Comparison of ENCODE assay signal across 8 cellular contexts in genomic region chr5:141513627-141514329, GRCh38. TPM values are rescaled to one million over a fixed set of nuclear protein-coding genes. Genes with fewer than 3 reads are reported as not detected.
A peak's percentile ranks its signal among the peaks of the same experiment; 100 is the strongest.
DNase-seq lines count a peak whose midpoint lies in the region; ATAC-seq, FAIRE-seq and TF ChIP-seq lines count a peak whose summit lies in the region.

No MANE protein-coding gene starts in this region.

- H4K20me1 ChIP-seq in MM.1S (ENCODE audit: insufficient read depth, low read length) (no peaks in the 10 kb centered on the region), keratinocyte (ENCODE audit: control insufficient read depth, extremely low read depth, insufficient read depth, low read length) (no peaks in the 10 kb centered on the region), smooth muscle cell (ENCODE audit: low read depth) (no peaks in the 10 kb centered on the region)

- ATAC-seq in GM19328 (IDR thresholded peaks at IDR 0.05; ENCODE audit: unreplicated experiment): peak; percentile 38
- ATAC-seq in activated CD4-positive, CD25-positive, alpha-beta regulatory T cell treated with anti-CD3 and anti-CD28 coated beads, Interleukin-2, amount 50 U/mL, for 24 hours: peak; percentile 75 to 76

- H2AFZ ChIP-seq in ACC112 (ENCODE audit: low read length, unreplicated experiment) (peak overlapping the region; percentile 14), MM.1S (ENCODE audit: low read length) (no peak overlapping the region), keratinocyte (ENCODE audit: control insufficient read depth, low read length) (no peak overlapping the region), smooth muscle cell (ENCODE audit: low read depth) (no peak overlapping the region)

- TF ChIP-seq CTCF in MM.1S (IDR thresholded peaks at IDR 0.05; ENCODE audit: low read length) (no peak), keratinocyte (optimal IDR thresholded peaks at IDR 0.05 in 1 of 3, IDR thresholded peaks at IDR 0.05 in 1 of 3, conservative IDR thresholded peaks at IDR 0.05 in 1 of 3; ENCODE audit: extremely low read depth in 1 of 3, insufficient read depth in 2 of 3, low read length in 3 of 3) (no peak), smooth muscle cell (IDR thresholded peaks at IDR 0.05; ENCODE audit: borderline replicate concordance, insufficient read depth, poor library complexity, severe bottlenecking) (no peak)

- H3K27me3 ChIP-seq in ACC112 (ENCODE audit: insufficient read depth, low read length) (no peaks in the 10 kb centered on the region), MM.1S (replicated peaks; ENCODE audit: insufficient read depth, low read length) (no peaks in the 10 kb centered on the region), keratinocyte (ENCODE audit: control insufficient read depth, extremely low read depth, insufficient read depth, low read length) (no peaks in the 10 kb centered on the region), smooth muscle cell (ENCODE audit: low read depth) (no peaks in the 10 kb centered on the region)

- H3F3A ChIP-seq in MM.1S (ENCODE audit: insufficient read depth, low read length): peaks cover 30% of the 10 kb centered on the region
- H3F3A ChIP-seq in smooth muscle cell (ENCODE audit: low read depth): peaks cover 58% of the 10 kb centered on the region

- H3K9ac ChIP-seq in MM.1S (ENCODE audit: low read length): peak overlapping the region; percentile 59; the same call in 1 of the 2 replicates
- H3K9ac ChIP-seq in keratinocyte (ENCODE audit: control insufficient read depth, extremely low read depth, insufficient read depth, low read length): peak overlapping the region; percentile 56
- H3K9ac ChIP-seq in smooth muscle cell (ENCODE audit: low read depth): peak overlapping the region; percentile 97

- no peaks in the 10 kb centered on the region for H3K9me3 ChIP-seq in MM.1S (replicated peaks; ENCODE audit: insufficient read depth, low read length)
- H3K9me3 ChIP-seq in keratinocyte (ENCODE audit: control insufficient read depth, low read depth, low read length): no peaks in the 10 kb centered on the region
- no peaks in the 10 kb centered on the region for H3K9me3 ChIP-seq in smooth muscle cell (replicated peaks; ENCODE audit: low read depth)

- H3K4me2 ChIP-seq in MM.1S (ENCODE audit: low read depth, low read length) (peak overlapping the region; percentile 79), keratinocyte (ENCODE audit: control insufficient read depth, extremely low read depth, insufficient read depth, low read depth, low read length) (peak overlapping the region; percentile 63), smooth muscle cell (peak overlapping the region; percentile 86)

- WGBS in smooth muscle cell (ENCODE audit: low lambda C conversion rate): 2% methylated on average over 29 of the region's 29 CpGs

- H3K79me2 ChIP-seq in ACC112 (ENCODE audit: control insufficient read depth, insufficient read depth, low read length, unreplicated experiment) (no peaks in the 10 kb centered on the region), MM.1S (ENCODE audit: low read length) (0 out of 2 replicates have a peak, but pooled peaks cover 6% of the 10 kb centered on the region), keratinocyte (ENCODE audit: control insufficient read depth, insufficient read depth, low read length) (no peaks in the 10 kb centered on the region), smooth muscle cell (ENCODE audit: low read depth) (no peaks in the 10 kb centered on the region)

- FAIRE-seq in keratinocyte (lab: Jason Lieb, UNC): no peak

- H3K4me1 ChIP-seq in ACC112 (ENCODE audit: control insufficient read depth, insufficient read depth, low read length, unreplicated experiment) (peaks cover 41% of the 10 kb centered on the region), MM.1S (ENCODE audit: low read length) (peaks cover 49% of the 10 kb centered on the region), keratinocyte (ENCODE audit: control insufficient read depth, extremely low read depth, insufficient read depth, low read length) (peaks cover 38% of the 10 kb centered on the region), smooth muscle cell (ENCODE audit: low read depth) (peaks cover 43% of the 10 kb centered on the region)

- no peaks in the 10 kb centered on the region for H3K36me3 ChIP-seq in ACC112 (ENCODE audit: insufficient read depth, low read length)
- no peaks in the 10 kb centered on the region; the same call in none of the 2 replicates for H3K36me3 ChIP-seq in MM.1S (replicated peaks; ENCODE audit: insufficient read depth, low read length)
- peaks cover 14 to 30% of the 10 kb centered on the region in 2 experiments for H3K36me3 ChIP-seq in keratinocyte (ENCODE audit: control insufficient read depth in 2 of 2, extremely low read depth in 1 of 2, insufficient read depth in 2 of 2, low read length in 2 of 2)
- no peaks in the 10 kb centered on the region for H3K36me3 ChIP-seq in smooth muscle cell (ENCODE audit: low read depth)

- peak overlapping the region; percentile 88 for H3K27ac ChIP-seq in ACC112 (ENCODE audit: low read depth, low read length)
- peak overlapping the region; percentile 83; the same call in 1 of the 2 replicates for H3K27ac ChIP-seq in MM.1S (ENCODE audit: low read length)
- peak overlapping the region; percentile 89 for H3K27ac ChIP-seq in keratinocyte (ENCODE audit: control insufficient read depth, insufficient read depth, low read length)
- peak overlapping the region; percentile 100 for H3K27ac ChIP-seq in smooth muscle cell (ENCODE audit: low read depth)

- H3K4me3 ChIP-seq in ACC112 (ENCODE audit: low read depth, low read length) (peak overlapping the region; percentile 75), MM.1S (ENCODE audit: low read length) (peak overlapping the region; percentile 42), keratinocyte (ENCODE audit: control insufficient read depth in 2 of 3, extremely low read depth in 1 of 3, insufficient read depth in 2 of 3, low read depth in 1 of 3, low read length in 3 of 3) (peak overlapping the region in 2 of 3 experiments; percentile 40 to 61), smooth muscle cell (peak overlapping the region; percentile 55)

- DNase-seq in MM.1S: peak; percentile 78
- peak; percentile 61 to 75 for DNase-seq in cerebellar nuclear complex (lab: John Stamatoyannopoulos, UW)
- DNase-seq in keratinocyte (ENCODE audit: low read depth, low spot score): no peak
- peak; percentile 91 for DNase-seq in smooth muscle cell (lab: John Stamatoyannopoulos, UW; ENCODE audit: unreplicated experiment)
- DNase-seq in NCI-H510A (lab: John Stamatoyannopoulos, UW): no peak

- H3K9me1 ChIP-seq in keratinocyte (ENCODE audit: control insufficient read depth, extremely low read depth, insufficient read depth, low read length): no peaks in the 10 kb centered on the region

- H3K9me2 ChIP-seq in MM.1S (replicated peaks; ENCODE audit: insufficient read depth, low read length): no peaks in the 10 kb centered on the region

- dilution Hi-C loops in keratinocyte (cut with MboI; ENCODE audit: extremely low pct_ligation_motif_present, low sequenced_read_pairs): no loop called here

RNA-seq across cellular contexts. Expression of gene PCDHGC5, which starts 24.9 kb away (rescaled TPM):
- polyA plus RNA-seq in keratinocyte (0.77 to 1.6 TPM (median 1.5 TPM) in 3 replicates), smooth muscle cell (1.5 and 3.3 TPM in 2 replicates)
- 0.12 TPM for polyA plus RNA-seq in keratinocyte (2011; ENCODE audit: low read depth)
- 0.09 and 0.13 TPM in 2 replicates for polyA plus RNA-seq in keratinocyte (2011; cell fraction: cytosol; rRNA removed)
- polyA plus RNA-seq in keratinocyte (2011; cell fraction: nucleus; rRNA removed): 2.5 and 2.7 TPM in 2 replicates
- polyA plus RNA-seq in keratinocyte (2012; ENCODE audit: low replicate concordance): 0.39 and 1.6 TPM in 2 replicates
- polyA minus RNA-seq in keratinocyte: 4.0 to 6.2 TPM (median 5.4 TPM) in 3 replicates
- polyA minus RNA-seq in keratinocyte (2011; cell fraction: cytosol; rRNA and poly(A)+ RNA removed): 1.3 TPM
- 6.4 and 7.8 TPM in 2 replicates for polyA minus RNA-seq in keratinocyte (2011; cell fraction: nucleus; rRNA and poly(A)+ RNA removed)
- total RNA-seq in smooth muscle cell: 1.8 and 3.4 TPM in 2 replicates

RNA-seq across cellular contexts. Expression of gene PCDHGC4, which starts 28.9 kb away (rescaled TPM):
- polyA plus RNA-seq in keratinocyte (0.12 to 0.15 TPM (median 0.13 TPM) in 3 replicates), smooth muscle cell (0.12 and 0.16 TPM in 2 replicates)
- not detected for polyA plus RNA-seq in keratinocyte (2011; ENCODE audit: low read depth)
- polyA plus RNA-seq in keratinocyte (2011; cell fraction: cytosol; rRNA removed): 0.10 TPM in 1 of 2 replicates, not detected in the other
- polyA plus RNA-seq in keratinocyte (2011; cell fraction: nucleus; rRNA removed): 0.65 and 0.96 TPM in 2 replicates
- 0.15 and 0.37 TPM in 2 replicates for polyA plus RNA-seq in keratinocyte (2012; ENCODE audit: low replicate concordance)
- 1.8 to 3.7 TPM (median 2.6 TPM) in 3 replicates for polyA minus RNA-seq in keratinocyte
- polyA minus RNA-seq in keratinocyte (2011; cell fraction: cytosol; rRNA and poly(A)+ RNA removed): not detected
- 1.4 and 3.3 TPM in 2 replicates for polyA minus RNA-seq in keratinocyte (2011; cell fraction: nucleus; rRNA and poly(A)+ RNA removed)
- total RNA-seq in smooth muscle cell: 1.2 and 3.8 TPM in 2 replicates

RNA-seq across cellular contexts. Expression of gene PCDHGC3, which starts 38.0 kb away (rescaled TPM):
- polyA plus RNA-seq in keratinocyte: 9.8 to 45.1 TPM (median 15.2 TPM) in 3 replicates
- 13.6 TPM for polyA plus RNA-seq in keratinocyte (2011; ENCODE audit: low read depth)
- polyA plus RNA-seq in keratinocyte (2011; cell fraction: cytosol; rRNA removed): 14.4 TPM in 2 replicates
- polyA plus RNA-seq in keratinocyte (2011; cell fraction: nucleus; rRNA removed): 61.1 and 61.9 TPM in 2 replicates
- polyA plus RNA-seq in keratinocyte (2012; ENCODE audit: low replicate concordance): 54.2 and 60.9 TPM in 2 replicates
- polyA minus RNA-seq in keratinocyte: 13.3 to 68.5 TPM (median 17.7 TPM) in 3 replicates
- polyA minus RNA-seq in keratinocyte (2011; cell fraction: cytosol; rRNA and poly(A)+ RNA removed): 22.8 TPM
- polyA minus RNA-seq in keratinocyte (2011; cell fraction: nucleus; rRNA and poly(A)+ RNA removed): 59.0 and 78.7 TPM in 2 replicates
- total RNA-seq in smooth muscle cell: 38.2 and 50.3 TPM in 2 replicates
- 98.4 and 111 TPM in 2 replicates for polyA plus RNA-seq in smooth muscle cell

Comparison
In these comparisons a context has a peak if more than half of its experiments do, and no peak if none do; other contexts are left out.
1. DNase-seq: peak in MM.1S (single experiment), cerebellar nuclear complex (2 of 2) and smooth muscle cell (single experiment); none in keratinocyte (single experiment) and NCI-H510A (single experiment).
2. Peak in every context shown above with its lines, with median percentiles within 50 percentile points of each other: H3K27ac ChIP-seq, H3K4me3 ChIP-seq, H3K4me2 ChIP-seq and H3K9ac ChIP-seq.